In the genomic region with DNA sequence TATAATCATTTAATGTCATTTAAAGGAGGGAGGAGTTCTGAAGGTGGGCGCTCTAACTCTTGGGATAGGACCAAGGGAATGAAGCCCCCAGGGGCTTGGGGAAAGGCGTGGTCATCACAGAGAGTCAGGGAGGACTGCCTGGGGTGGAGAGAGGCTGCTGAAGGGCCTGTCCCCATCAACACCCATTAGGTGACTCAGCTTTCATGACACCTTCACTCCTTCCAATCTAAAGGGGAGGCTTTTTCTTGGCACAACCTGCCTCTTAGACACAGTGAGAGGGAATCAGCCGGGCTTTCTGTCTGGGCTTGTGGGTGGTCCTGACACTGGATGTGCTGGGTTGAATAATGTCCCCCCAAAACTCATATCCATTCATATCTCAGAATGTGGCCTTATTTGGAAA, we compare ENCODE assay signal across 23 cellular contexts. TPM values are rescaled to one million over a fixed set of nuclear protein-coding genes. Genes with fewer than 3 reads are reported as not detected.
DNase-seq lines count a peak whose midpoint lies in the region; ATAC-seq and TF ChIP-seq lines count a peak whose summit lies in the region.
"Had no signal": no experiment of that assay in that cellular context is flagged by ENCODE, and none has a peak within 500 bp of the region (broad histone marks: within the 10 kb centered on the region; RNA-seq: fewer than 3 reads in every experiment).

No MANE protein-coding gene starts in this region.

- intact Hi-C loops in spleen (cut with DNase I; ENCODE audit: low total_unique reads) = no loop called here
- intact Hi-C loops in breast epithelium (cut with DNase I; ENCODE audit: low total_unique reads) = no loop called here

- no peak for TF ChIP-seq POLR2A in spleen (IDR thresholded peaks at IDR 0.05)
- no peak for TF ChIP-seq POLR2A in breast epithelium (IDR thresholded peaks at IDR 0.05)

- 89 to 100% (median 94%) methylated on average over 3 of the region's 3 CpGs for WGBS in spleen, 5 donors

- H3K4me3 ChIP-seq in spleen (no peak overlapping the region), breast epithelium (no peak overlapping the region)
- H3K4me3 ChIP-seq: GM12878, HAP-1 had no signal

- H3K9me3 ChIP-seq in spleen (no peaks in the 10 kb centered on the region), breast epithelium (no peaks in the 10 kb centered on the region)
- H3K9me3 ChIP-seq: HAP-1 had no signal

- DNase-seq in activated effector memory CD4-positive, alpha-beta T cell treated with anti-CD3 and anti-CD28 coated beads, Interleukin-2, amount 50 U/mL, for 16 hours = peak; percentile 21
- no peak for DNase-seq in activated effector memory CD4-positive, alpha-beta T cell treated with Interleukin-2 at 50 U/mL for 16 hours
- DNase-seq in NCI-H69 (lab: John Stamatoyannopoulos, UW) (peak; percentile 21), spleen (peak; percentile 22), breast epithelium (ENCODE audit: low spot score in 2 of 2) (no peak), globus pallidus (ENCODE audit: low spot score) (no peak), GM19240 (ENCODE audit: insufficient read length, low spot score) (no peak)
- DNase-seq in effector memory CD8-positive, alpha-beta T cell = no peak
- DNase-seq: 8988T; CD4-positive, CD25-positive, alpha-beta regulatory T cell; COR-L47; DMS153; GF-D8; MV-4-11; NCI-H1417 treated with DMSO at 0.1 percent for 48 hours; NCI-H187 treated with DMSO at 0.1 percent for 48 hours; NCI-H2227 treated with DMSO at 0.1 percent for 48 hours; NCI-H524; SHP77 treated with DMSO at 0.1 percent for 48 hours had no signal

- no peaks in the 10 kb centered on the region for H3K9me3 Mint-ChIP-seq in effector memory CD8-positive, alpha-beta T cell

- H3K36me3 ChIP-seq in spleen (no peaks in the 10 kb centered on the region), breast epithelium (no peaks in the 10 kb centered on the region)
- H3K36me3 ChIP-seq: HAP-1 had no signal

- peak overlapping the region; percentile 51 to 52 for H3K27ac Mint-ChIP-seq in effector memory CD8-positive, alpha-beta T cell
- H3K27ac Mint-ChIP-seq: CD4-positive, CD25-positive, alpha-beta regulatory T cell had no signal

- peaks cover 7 to 28% (median 11%) of the 10 kb centered on the region in 6 donors for H3K4me1 ChIP-seq in spleen
- H3K4me1 ChIP-seq in breast epithelium = no peaks in the 10 kb centered on the region
- H3K4me1 ChIP-seq: HAP-1 had no signal

- H3K27ac ChIP-seq in spleen (no peak overlapping the region), breast epithelium (no peak overlapping the region)
- H3K27ac ChIP-seq: KMS-11 had no signal

- no peak for TF ChIP-seq CTCF in spleen (IDR thresholded peaks at IDR 0.05 in 8 of 11, conservative IDR thresholded peaks at IDR 0.05 in 3 of 11)
- no peak for TF ChIP-seq CTCF in breast epithelium (IDR thresholded peaks at IDR 0.05)

- H3K36me3 Mint-ChIP-seq in effector memory CD8-positive, alpha-beta T cell (ENCODE audit: insufficient read depth) = no peaks in the 10 kb centered on the region
- H3K36me3 Mint-ChIP-seq: CD4-positive, CD25-positive, alpha-beta regulatory T cell had no signal

- H3K27me3 ChIP-seq in spleen (replicated peaks in 1 of 7) = peaks cover 0 to 14% (median 0%) of the 10 kb centered on the region in 7 donors
- H3K27me3 ChIP-seq in breast epithelium = no peaks in the 10 kb centered on the region

- H3K27me3 Mint-ChIP-seq in effector memory CD8-positive, alpha-beta T cell = peaks cover 22 to 50% of the 10 kb centered on the region in 2 donors

- peak overlapping the region in 1 of 2 donors; percentile 40 for H3K4me3 Mint-ChIP-seq in effector memory CD8-positive, alpha-beta T cell

- no peak for ATAC-seq in effector memory CD8-positive, alpha-beta T cell (replicated peaks)
- ATAC-seq: GM12878, HepG2 had no signal

- H3K4me1 Mint-ChIP-seq in effector memory CD8-positive, alpha-beta T cell (ENCODE audit: low read depth in 2 of 2) = peaks cover 8% of the 10 kb centered on the region in 2 donors

RNA-seq across cellular contexts. Expression of a gene that starts 31.4 kb away (rescaled TPM):
- 10 to 100 TPM; 20.7 to 37.8 (median 26.7) TPM for total RNA-seq in spleen
- 1 to 10 TPM; 2.0 to 5.3 (median 2.4) TPM for polyA plus RNA-seq in spleen
- total RNA-seq in breast epithelium = 1 to 10 TPM; 3.3 to 5.3 (median 3.8) TPM
- polyA plus RNA-seq: HepG2 had no signal

Comparison
In these comparisons a context has a peak if more than half of its experiments do, and no peak if none do; other contexts are left out.
1. DNase-seq: peak in activated effector memory CD4-positive, alpha-beta T cell treated with anti-CD3 and anti-CD28 coated beads, Interleukin-2, amount 50 U/mL, for 16 hours (single experiment), NCI-H69 (single experiment) and spleen (single experiment); none in activated effector memory CD4-positive, alpha-beta T cell treated with Interleukin-2 at 50 U/mL for 16 hours (single experiment), effector memory CD8-positive, alpha-beta T cell (0 of 3), breast epithelium (0 of 2), globus pallidus (single experiment) and GM19240 (single experiment).